Comparison of ENCODE assay signal across 2 cellular contexts in genomic region chr11:69818243-69819108, GRCh38.
TF ChIP-seq lines count a peak whose summit lies in the region.

No MANE protein-coding gene starts in this region.

TF ChIP-seq in A549, 52 proteins besides CTCF, POLR2A, EP300 and RAD21 (continued from another document):
- TF ChIP-seq NFE2L2 (conservative IDR thresholded peaks at IDR 0.05; ENCODE audit: low read length): no peak
- no peak for TF ChIP-seq BCL3 (IDR thresholded peaks at IDR 0.05)
- TF ChIP-seq ESRRA (IDR thresholded peaks at IDR 0.05; ENCODE audit: borderline replicate concordance, low read length): no peak
- TF ChIP-seq, protein P1, sequence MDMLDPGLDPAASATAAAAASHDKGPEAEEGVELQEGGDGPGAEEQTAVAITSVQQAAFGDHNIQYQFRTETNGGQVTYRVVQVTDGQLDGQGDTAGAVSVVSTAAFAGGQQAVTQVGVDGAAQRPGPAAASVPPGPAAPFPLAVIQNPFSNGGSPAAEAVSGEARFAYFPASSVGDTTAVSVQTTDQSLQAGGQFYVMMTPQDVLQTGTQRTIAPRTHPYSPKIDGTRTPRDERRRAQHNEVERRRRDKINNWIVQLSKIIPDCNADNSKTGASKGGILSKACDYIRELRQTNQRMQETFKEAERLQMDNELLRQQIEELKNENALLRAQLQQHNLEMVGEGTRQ (IDR thresholded peaks at IDR 0.05): no peak
- no peak for TF ChIP-seq SREBF2 (IDR thresholded peaks at IDR 0.05)
- TF ChIP-seq, protein P2, sequence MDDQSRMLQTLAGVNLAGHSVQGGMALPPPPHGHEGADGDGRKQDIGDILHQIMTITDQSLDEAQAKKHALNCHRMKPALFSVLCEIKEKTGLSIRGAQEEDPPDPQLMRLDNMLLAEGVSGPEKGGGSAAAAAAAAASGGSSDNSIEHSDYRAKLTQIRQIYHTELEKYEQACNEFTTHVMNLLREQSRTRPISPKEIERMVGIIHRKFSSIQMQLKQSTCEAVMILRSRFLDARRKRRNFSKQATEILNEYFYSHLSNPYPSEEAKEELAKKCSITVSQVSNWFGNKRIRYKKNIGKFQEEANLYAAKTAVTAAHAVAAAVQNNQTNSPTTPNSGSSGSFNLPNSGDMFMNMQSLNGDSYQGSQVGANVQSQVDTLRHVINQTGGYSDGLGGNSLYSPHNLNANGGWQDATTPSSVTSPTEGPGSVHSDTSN (IDR thresholded peaks at IDR 0.05): no peak
- TF ChIP-seq PHF8 (IDR thresholded peaks at IDR 0.05; ENCODE audit: borderline replicate concordance, low read depth): no peak
- TF ChIP-seq MAFK (IDR thresholded peaks at IDR 0.05; ENCODE audit: partially characterized antibody): no peak
- TF ChIP-seq, protein P3, sequence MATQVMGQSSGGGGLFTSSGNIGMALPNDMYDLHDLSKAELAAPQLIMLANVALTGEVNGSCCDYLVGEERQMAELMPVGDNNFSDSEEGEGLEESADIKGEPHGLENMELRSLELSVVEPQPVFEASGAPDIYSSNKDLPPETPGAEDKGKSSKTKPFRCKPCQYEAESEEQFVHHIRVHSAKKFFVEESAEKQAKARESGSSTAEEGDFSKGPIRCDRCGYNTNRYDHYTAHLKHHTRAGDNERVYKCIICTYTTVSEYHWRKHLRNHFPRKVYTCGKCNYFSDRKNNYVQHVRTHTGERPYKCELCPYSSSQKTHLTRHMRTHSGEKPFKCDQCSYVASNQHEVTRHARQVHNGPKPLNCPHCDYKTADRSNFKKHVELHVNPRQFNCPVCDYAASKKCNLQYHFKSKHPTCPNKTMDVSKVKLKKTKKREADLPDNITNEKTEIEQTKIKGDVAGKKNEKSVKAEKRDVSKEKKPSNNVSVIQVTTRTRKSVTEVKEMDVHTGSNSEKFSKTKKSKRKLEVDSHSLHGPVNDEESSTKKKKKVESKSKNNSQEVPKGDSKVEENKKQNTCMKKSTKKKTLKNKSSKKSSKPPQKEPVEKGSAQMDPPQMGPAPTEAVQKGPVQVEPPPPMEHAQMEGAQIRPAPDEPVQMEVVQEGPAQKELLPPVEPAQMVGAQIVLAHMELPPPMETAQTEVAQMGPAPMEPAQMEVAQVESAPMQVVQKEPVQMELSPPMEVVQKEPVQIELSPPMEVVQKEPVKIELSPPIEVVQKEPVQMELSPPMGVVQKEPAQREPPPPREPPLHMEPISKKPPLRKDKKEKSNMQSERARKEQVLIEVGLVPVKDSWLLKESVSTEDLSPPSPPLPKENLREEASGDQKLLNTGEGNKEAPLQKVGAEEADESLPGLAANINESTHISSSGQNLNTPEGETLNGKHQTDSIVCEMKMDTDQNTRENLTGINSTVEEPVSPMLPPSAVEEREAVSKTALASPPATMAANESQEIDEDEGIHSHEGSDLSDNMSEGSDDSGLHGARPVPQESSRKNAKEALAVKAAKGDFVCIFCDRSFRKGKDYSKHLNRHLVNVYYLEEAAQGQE (IDR thresholded peaks at IDR 0.05): no peak
- no peak for TF ChIP-seq RARB (CRISPR knock-in tag; IDR thresholded peaks at IDR 0.05)
- no peak for TF ChIP-seq NR3C1 (IDR thresholded peaks at IDR 0.05)
- TF ChIP-seq ATOH8 (CRISPR knock-in tag; IDR thresholded peaks at IDR 0.05; ENCODE audit: low read depth): no peak
- no peak for TF ChIP-seq ZFP36 (IDR thresholded peaks at IDR 0.05; ENCODE audit: borderline replicate concordance, partially characterized antibody)

TF ChIP-seq in WTC11, 78 proteins besides CTCF, POLR2A, EP300 and RAD21 (continued from another document):
- TF ChIP-seq ZNF532 (CRISPR knock-in tag; IDR thresholded peaks at IDR 0.05; ENCODE audit: borderline replicate concordance) (no peak), NR1H2 (CRISPR knock-in tag; IDR thresholded peaks at IDR 0.05) (no peak), E2F5 (CRISPR knock-in tag; IDR thresholded peaks at IDR 0.05) (no peak), JUN (CRISPR knock-in tag; IDR thresholded peaks at IDR 0.05) (no peak)
